Comparison of ENCODE assay signal across 20 cellular contexts in genomic region chr3:61688307-61688695, GRCh38.
DNase-seq lines count a peak whose midpoint lies in the region; ATAC-seq and TF ChIP-seq lines count a peak whose summit lies in the region.
"Had no signal": no experiment of that assay in that cellular context is flagged by ENCODE, and none has a peak within 500 bp of the region (broad histone marks: within the 10 kb centered on the region; RNA-seq: fewer than 3 reads in every experiment).

No MANE protein-coding gene starts in this region.

- no peaks in the 10 kb centered on the region for H3K9me3 Mint-ChIP-seq in brain
- peaks cover 7% of the 10 kb centered on the region in 2 donors for H3K9me3 Mint-ChIP-seq in effector memory CD8-positive, alpha-beta T cell
- no peaks in the 10 kb centered on the region for H3K9me3 Mint-ChIP-seq in activated T-helper 2 cell treated with anti-CD3 and anti-CD28 coated beads, Interferon-gamma antibody, Interleukin-2, Interleukin-4, amounts not matched to agents 10 μg/mL and 5 μg/mL and 100 μg/mL, durations not matched to agents 14 hours and 24 hours and 36 hours

- no peak overlapping the region for H2AK5ac ChIP-seq in neuronal stem cell (ENCODE audit: low read depth, low read length)

- H2AFZ ChIP-seq in neuronal stem cell (ENCODE audit: low read length): peak overlapping the region; percentile 26

- no peak overlapping the region for H4K91ac ChIP-seq in neuronal stem cell (ENCODE audit: low read depth, low read length, poor library complexity)

- peak overlapping the region in 4 of 5 experiments; percentile 70 to 91 (median 82) for H3K27ac Mint-ChIP-seq in brain
- no peak overlapping the region for H3K27ac Mint-ChIP-seq in effector memory CD8-positive, alpha-beta T cell
- H3K27ac Mint-ChIP-seq in activated T-helper 2 cell treated with anti-CD3 and anti-CD28 coated beads, Interferon-gamma antibody, Interleukin-2, Interleukin-4, amounts not matched to agents 10 μg/mL and 5 μg/mL and 100 μg/mL, durations not matched to agents 14 hours and 24 hours and 36 hours: no peak overlapping the region

- H2BK15ac ChIP-seq in neuronal stem cell (ENCODE audit: low read length): no peak overlapping the region

- H3K4me2 ChIP-seq in neuronal stem cell (ENCODE audit: insufficient read depth, low read length, poor library complexity, severe bottlenecking): peak overlapping the region; percentile 13

- H3K9me3 ChIP-seq in HUES48 (ENCODE audit: control insufficient read depth, insufficient read depth, low read length) (no peaks in the 10 kb centered on the region), neuronal stem cell (replicated peaks in 1 of 2; ENCODE audit: control insufficient read depth in 2 of 2, insufficient read depth in 1 of 2, low read depth in 1 of 2, low read length in 2 of 2) (no peaks in the 10 kb centered on the region)
- H3K9me3 ChIP-seq: sigmoid colon, stomach had no signal

- no peak overlapping the region for H2BK12ac ChIP-seq in neuronal stem cell (ENCODE audit: low read length)

- H2BK5ac ChIP-seq in neuronal stem cell (ENCODE audit: low read length): no peak overlapping the region

- intact Hi-C loops in activated T-helper 2 cell treated with anti-CD3 and anti-CD28 coated beads, Interferon-gamma antibody, Interleukin-2, Interleukin-4, amounts not matched to agents 10 μg/mL and 5 μg/mL and 100 μg/mL, durations not matched to agents 14 hours and 24 hours and 36 hours (cut with micrococcal nuclease): no loop called here

- peaks cover 71% of the 10 kb centered on the region for H3K4me1 Mint-ChIP-seq in brain
- H3K4me1 Mint-ChIP-seq in effector memory CD8-positive, alpha-beta T cell (ENCODE audit: low read depth in 2 of 2): no peaks in the 10 kb centered on the region
- H3K4me1 Mint-ChIP-seq in activated T-helper 2 cell treated with anti-CD3 and anti-CD28 coated beads, Interferon-gamma antibody, Interleukin-2, Interleukin-4, amounts not matched to agents 10 μg/mL and 5 μg/mL and 100 μg/mL, durations not matched to agents 14 hours and 24 hours and 36 hours (ENCODE audit: low read depth): no peaks in the 10 kb centered on the region

- H3K14ac ChIP-seq in neuronal stem cell (ENCODE audit: low read length): no peak overlapping the region

- H3K4me3 ChIP-seq in HUES48 (ENCODE audit: low read depth, low read length): peak overlapping the region; percentile 5; the same call in 1 of the 2 replicates
- peak overlapping the region in 1 of 2 donors; percentile 21 for H3K4me3 ChIP-seq in neuronal stem cell (ENCODE audit: low read length in 2 of 2)
- H3K4me3 ChIP-seq: sigmoid colon, SK-N-MC, stomach had no signal

- DNase-seq in iPS DF 19.7 (ENCODE audit: low read depth, low spot score): peak; percentile 97
- peak; percentile 60 for DNase-seq in neuronal stem cell (ENCODE audit: low spot score)
- no peak for DNase-seq in effector memory CD8-positive, alpha-beta T cell
- DNase-seq in activated T-helper 2 cell treated with anti-CD3 and anti-CD28 coated beads, Interferon-gamma antibody, Interleukin-2, Interleukin-4, amounts not matched to agents 10 μg/mL and 5 μg/mL and 100 μg/mL, durations not matched to agents 14 hours and 24 hours and 36 hours (ENCODE audit: low spot score): no peak
- DNase-seq: activated CD8-positive, alpha-beta memory T cell treated with anti-CD3 and anti-CD28 coated beads, Interleukin-2, amount 50 U/mL, for 48 hours; activated naive CD4-positive, alpha-beta T cell; cerebellar nuclear complex; head of caudate nucleus; Karpas-422; NCI-H1092; NCI-H774; occipital lobe; sigmoid colon; stimulated activated CD4-positive, alpha-beta T cell treated with anti-CD3 and anti-CD28 coated beads, Interleukin-2, amount 100 ng/mL, for 24 hours; stomach had no signal

- no peak overlapping the region for H3K23ac ChIP-seq in neuronal stem cell (ENCODE audit: low read depth, low read length, poor library complexity)

- peaks cover 3% of the 10 kb centered on the region for H3K27me3 Mint-ChIP-seq in brain
- no peaks in the 10 kb centered on the region for H3K27me3 Mint-ChIP-seq in effector memory CD8-positive, alpha-beta T cell
- H3K27me3 Mint-ChIP-seq in activated T-helper 2 cell treated with anti-CD3 and anti-CD28 coated beads, Interferon-gamma antibody, Interleukin-2, Interleukin-4, amounts not matched to agents 10 μg/mL and 5 μg/mL and 100 μg/mL, durations not matched to agents 14 hours and 24 hours and 36 hours (ENCODE audit: low read depth): no peaks in the 10 kb centered on the region

- no peak for TF ChIP-seq CTCF in brain (conservative IDR thresholded peaks at IDR 0.05)

- no peak overlapping the region for H3K4ac ChIP-seq in neuronal stem cell (ENCODE audit: low read length)

- peaks cover 2% of the 10 kb centered on the region for H3K79me1 ChIP-seq in neuronal stem cell (ENCODE audit: low read depth, low read length)

- peak overlapping the region; percentile 90 for H3K27ac ChIP-seq in HUES48 (ENCODE audit: low read depth, low read length)
- no peak overlapping the region for H3K27ac ChIP-seq in neuronal stem cell (replicated peaks; ENCODE audit: low read length)
- H3K27ac ChIP-seq: sigmoid colon, SK-N-MC had no signal

- no CpG with 5 or more reads among the region's 11 CpGs for WGBS in neuronal stem cell (ENCODE audit: extremely low coverage in 2 of 2, insufficient read length in 2 of 2, insufficient replicate concordance in 1 of 2), 2 donors

- H3K9ac ChIP-seq in HUES48 (ENCODE audit: low read depth, low read length): no peak overlapping the region
- no peak overlapping the region for H3K9ac ChIP-seq in neuronal stem cell (ENCODE audit: low read depth, low read length, poor library complexity)

- peak overlapping the region in 4 of 5 experiments; percentile 54 to 74 (median 57) for H3K4me3 Mint-ChIP-seq in brain
- no peak overlapping the region for H3K4me3 Mint-ChIP-seq in effector memory CD8-positive, alpha-beta T cell
- no peak overlapping the region for H3K4me3 Mint-ChIP-seq in activated T-helper 2 cell treated with anti-CD3 and anti-CD28 coated beads, Interferon-gamma antibody, Interleukin-2, Interleukin-4, amounts not matched to agents 10 μg/mL and 5 μg/mL and 100 μg/mL, durations not matched to agents 14 hours and 24 hours and 36 hours (ENCODE audit: low read depth)

- ATAC-seq in HG03571 (IDR thresholded peaks at IDR 0.05; ENCODE audit: unreplicated experiment): no peak
- no peak for ATAC-seq in effector memory CD8-positive, alpha-beta T cell (replicated peaks)
- ATAC-seq: Panc1 had no signal

- H4K8ac ChIP-seq in neuronal stem cell (ENCODE audit: low read depth, low read length): no peak overlapping the region

- H3K36me3 Mint-ChIP-seq in brain: no peaks in the 10 kb centered on the region
- H3K36me3 Mint-ChIP-seq in effector memory CD8-positive, alpha-beta T cell (ENCODE audit: insufficient read depth): no peaks in the 10 kb centered on the region
- no peaks in the 10 kb centered on the region for H3K36me3 Mint-ChIP-seq in activated T-helper 2 cell treated with anti-CD3 and anti-CD28 coated beads, Interferon-gamma antibody, Interleukin-2, Interleukin-4, amounts not matched to agents 10 μg/mL and 5 μg/mL and 100 μg/mL, durations not matched to agents 14 hours and 24 hours and 36 hours (ENCODE audit: low read depth)

- H3K4me1 ChIP-seq in HUES48 (ENCODE audit: control insufficient read depth, insufficient read depth, low read length) (peaks cover 93% of the 10 kb centered on the region), neuronal stem cell (ENCODE audit: control insufficient read depth in 2 of 2, insufficient read depth in 1 of 2, low read depth in 1 of 2, low read length in 2 of 2) (peaks cover 19 to 25% of the 10 kb centered on the region in 2 donors)

- H3K36me3 ChIP-seq in HUES48 (ENCODE audit: control insufficient read depth, insufficient read depth, low read length) (peaks cover 8% of the 10 kb centered on the region; the same call in 1 of the 2 replicates), neuronal stem cell (replicated peaks in 1 of 2; ENCODE audit: control insufficient read depth in 2 of 2, insufficient read depth in 2 of 2, low read length in 2 of 2) (no peaks in the 10 kb centered on the region)
- H3K36me3 ChIP-seq: sigmoid colon, stomach had no signal

- no peak overlapping the region for H3K18ac ChIP-seq in neuronal stem cell (ENCODE audit: low read length)

- H2BK120ac ChIP-seq in neuronal stem cell (ENCODE audit: low read depth, low read length): no peak overlapping the region

- H3K27me3 ChIP-seq in HUES48 (ENCODE audit: control insufficient read depth, insufficient read depth, low read length) (peaks cover 32% of the 10 kb centered on the region), neuronal stem cell (ENCODE audit: control insufficient read depth in 3 of 3, insufficient read depth in 3 of 3, low read depth in 1 of 3, low read length in 3 of 3) (no peaks in the 10 kb centered on the region)
- H3K27me3 ChIP-seq: sigmoid colon, stomach had no signal

Comparison
In these comparisons a context has a peak if more than half of its experiments do, and no peak if none do; other contexts are left out.
1. H3K27ac Mint-ChIP-seq: peak in brain (4 of 5); none in effector memory CD8-positive, alpha-beta T cell (0 of 2) and activated T-helper 2 cell treated with anti-CD3 and anti-CD28 coated beads, Interferon-gamma antibody, Interleukin-2, Interleukin-4, amounts not matched to agents 10 μg/mL and 5 μg/mL and 100 μg/mL, durations not matched to agents 14 hours and 24 hours and 36 hours (single experiment).
2. H3K4me3 Mint-ChIP-seq: peak in brain (4 of 5); none in effector memory CD8-positive, alpha-beta T cell (0 of 2) and activated T-helper 2 cell treated with anti-CD3 and anti-CD28 coated beads, Interferon-gamma antibody, Interleukin-2, Interleukin-4, amounts not matched to agents 10 μg/mL and 5 μg/mL and 100 μg/mL, durations not matched to agents 14 hours and 24 hours and 36 hours (single experiment).
3. DNase-seq: peak in iPS DF 19.7 (single experiment) and neuronal stem cell (single experiment); none in effector memory CD8-positive, alpha-beta T cell (0 of 3) and activated T-helper 2 cell treated with anti-CD3 and anti-CD28 coated beads, Interferon-gamma antibody, Interleukin-2, Interleukin-4, amounts not matched to agents 10 μg/mL and 5 μg/mL and 100 μg/mL, durations not matched to agents 14 hours and 24 hours and 36 hours (single experiment).